ENCODE assay signal across 16 cellular contexts in the genomic region with DNA sequence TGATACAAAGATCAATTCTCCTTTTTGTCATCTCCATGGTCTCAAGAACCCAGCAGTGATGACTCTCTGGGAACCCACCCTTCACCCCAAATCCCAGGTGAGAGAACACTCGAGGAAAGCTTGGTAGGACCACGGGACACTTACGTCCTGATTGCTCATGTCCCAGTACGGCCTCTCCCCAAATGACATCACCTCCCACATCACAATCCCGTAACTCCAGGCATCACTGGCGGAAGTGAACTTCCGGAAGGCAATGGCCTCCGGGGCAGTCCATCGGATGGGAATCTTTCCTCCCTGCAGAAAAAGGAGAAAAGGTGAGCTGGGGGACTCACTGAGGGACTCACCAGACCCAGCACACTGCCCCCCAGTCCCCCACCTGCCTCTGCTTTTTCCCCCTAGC. TPM values are rescaled to one million over a fixed set of nuclear protein-coding genes. Genes with fewer than 3 reads are reported as not detected.
DNase-seq lines count a peak whose midpoint lies in the region; ATAC-seq and TF ChIP-seq lines count a peak whose summit lies in the region.
"Had no signal": no experiment of that assay in that cellular context is flagged by ENCODE, and none has a peak within 500 bp of the region (broad histone marks: within the 10 kb centered on the region; RNA-seq: fewer than 3 reads in every experiment).

No MANE protein-coding gene starts in this region.

- H3K9ac ChIP-seq in smooth muscle cell (ENCODE audit: low read depth): no peak overlapping the region

- in situ Hi-C loops in Panc1 (cut with HindIII; ENCODE audit: low pct_unique_long_range_greater_than_20kb, low sequenced_read_pairs): no loop called here

- H3K27me3 ChIP-seq in Panc1 (ENCODE audit: control insufficient read depth, insufficient read depth, low read length) (no peaks in the 10 kb centered on the region), uterus (no peaks in the 10 kb centered on the region), smooth muscle cell (ENCODE audit: low read depth) (no peaks in the 10 kb centered on the region)
- H3K27me3 ChIP-seq: BE2C had no signal

- H3K36me3 ChIP-seq in Panc1 (ENCODE audit: control insufficient read depth, insufficient read depth, low read length) (no peaks in the 10 kb centered on the region), uterus (no peaks in the 10 kb centered on the region), smooth muscle cell (ENCODE audit: low read depth) (no peaks in the 10 kb centered on the region)
- H3K36me3 ChIP-seq: BE2C had no signal

- no peak for TF ChIP-seq CTCF in Panc1 (IDR thresholded peaks at IDR 0.05)
- TF ChIP-seq CTCF in uterus (IDR thresholded peaks at IDR 0.05): no peak
- TF ChIP-seq CTCF in smooth muscle cell (IDR thresholded peaks at IDR 0.05; ENCODE audit: borderline replicate concordance, insufficient read depth, poor library complexity, severe bottlenecking): no peak

- WGBS in smooth muscle cell (ENCODE audit: low lambda C conversion rate): 95% methylated on average over 9 of the region's 9 CpGs

- H3K27ac ChIP-seq in Panc1 (ENCODE audit: low read length): peak overlapping the region; percentile 51
- H3K27ac ChIP-seq in uterus: peak overlapping the region; percentile 92 to 93
- H3K27ac ChIP-seq in smooth muscle cell (ENCODE audit: low read depth): no peak overlapping the region
- H3K27ac ChIP-seq: C4-2B, HL-60 had no signal

- intact Hi-C loops in Panc1 (cut with micrococcal nuclease; ENCODE audit: unreplicated experiment) (no loop called here), uterus (cut with DNase I; ENCODE audit: low total_unique reads) (no loop called here)

- H3K79me2 ChIP-seq in smooth muscle cell (ENCODE audit: low read depth): no peaks in the 10 kb centered on the region

- DNase-seq in Panc1 (ENCODE audit: low read depth, low spot score) (no peak), dermis blood vessel endothelial cell (peak; percentile 66), lung microvascular endothelial cell (ENCODE audit: low read depth in 2 of 2) (peak; percentile 69 to 71), uterus (no peak), smooth muscle cell (lab: John Stamatoyannopoulos, UW; ENCODE audit: unreplicated experiment) (no peak)
- no peak for DNase-seq in activated CD8-positive, alpha-beta memory T cell treated with anti-CD3 and anti-CD28 coated beads, Interleukin-2, amount 50 U/mL, for 4 hours
- DNase-seq: BE2C; CD4-positive, alpha-beta memory T cell; DMS79 treated with DMSO at 0.1 percent for 48 hours; EL had no signal

- ATAC-seq in Panc1 (no peak), GM19023 (IDR thresholded peaks at IDR 0.05; ENCODE audit: unreplicated experiment) (no peak), HG03159 (IDR thresholded peaks at IDR 0.05; ENCODE audit: unreplicated experiment) (no peak)
- ATAC-seq: HCT116, K562 had no signal

- no TSS peak for BruUV-seq in Panc1 (replicated peaks; lab: Mats Ljungman, UMichigan)

- POLR2A ChIA-PET in Panc1 (lab: Charles Lee): interaction anchor here (0.5 kb wide), 1 partner anchor 42 kb away, joined by 14 read pairs; no protein-coding TSS in a partner anchor

- no peak for TF ChIP-seq POLR2A in uterus (IDR thresholded peaks at IDR 0.05)

- H3F3A ChIP-seq in smooth muscle cell (ENCODE audit: low read depth): peaks cover 17% of the 10 kb centered on the region

- peaks cover 47% of the 10 kb centered on the region for H4K20me1 ChIP-seq in smooth muscle cell (ENCODE audit: low read depth)

- no peak overlapping the region for H3K4me3 ChIP-seq in Panc1 (ENCODE audit: low read depth in 2 of 2, low read length in 2 of 2)
- no peak overlapping the region for H3K4me3 ChIP-seq in uterus
- no peak overlapping the region for H3K4me3 ChIP-seq in smooth muscle cell
- H3K4me3 ChIP-seq: K562 had no signal

- H3K4me1 ChIP-seq in Panc1 (ENCODE audit: control insufficient read depth, insufficient read depth, low read length): peaks cover 40% of the 10 kb centered on the region
- peaks cover 3 to 15% of the 10 kb centered on the region in 2 donors for H3K4me1 ChIP-seq in uterus
- peaks cover 15% of the 10 kb centered on the region for H3K4me1 ChIP-seq in smooth muscle cell (ENCODE audit: low read depth)

- CTCF ChIA-PET in Panc1 (lab: Charles Lee): no interaction called here

- H2AFZ ChIP-seq in smooth muscle cell (ENCODE audit: low read depth): no peak overlapping the region

- H3K4me2 ChIP-seq in smooth muscle cell: no peak overlapping the region

- H3K9me3 ChIP-seq in Panc1 (ENCODE audit: control insufficient read depth, insufficient read depth, low read depth, low read length) (no peaks in the 10 kb centered on the region), uterus (no peaks in the 10 kb centered on the region), smooth muscle cell (replicated peaks; ENCODE audit: low read depth) (no peaks in the 10 kb centered on the region)
- H3K9me3 ChIP-seq: BE2C had no signal

RNA-seq across cellular contexts. Expression of a gene that starts 21.0 kb away (rescaled TPM):
- total RNA-seq in Panc1 (2021; ENCODE audit: unreplicated experiment) (192 TPM), dermis blood vessel endothelial cell (415 and 590 TPM in 2 replicates), lung microvascular endothelial cell (250 and 393 TPM in 2 replicates), uterus (100 to 1,000 TPM in 3 of 4 donors, 10 to 100 TPM in 1; 73.5 to 374 (median 163) TPM), smooth muscle cell (45.4 and 49.4 TPM in 2 replicates)
- 219 TPM for polyA plus RNA-seq in Panc1 (2012; ENCODE audit: insufficient read length)
- 50.5 and 56.3 TPM in 2 replicates for polyA plus RNA-seq in smooth muscle cell

RNA-seq across cellular contexts. Expression of a gene that starts 46.2 kb away (rescaled TPM):
- 31.1 TPM for total RNA-seq in Panc1 (2021; ENCODE audit: unreplicated experiment)
- polyA plus RNA-seq in Panc1 (2012; ENCODE audit: insufficient read length): 37.1 TPM
- total RNA-seq in dermis blood vessel endothelial cell: 37.1 and 39.9 TPM in 2 replicates
- 34.0 and 39.3 TPM in 2 replicates for total RNA-seq in lung microvascular endothelial cell
- 10 to 100 TPM in 3 of 4 donors, 1 to 10 TPM in 1; 9.0 to 36.9 (median 25.9) TPM for total RNA-seq in uterus
- 8.9 and 16.8 TPM in 2 replicates for total RNA-seq in smooth muscle cell
- 12.1 and 17.8 TPM in 2 replicates for polyA plus RNA-seq in smooth muscle cell

Comparison
In these comparisons a context has a peak if more than half of its experiments do, and no peak if none do; other contexts are left out.
1. DNase-seq: peak in dermis blood vessel endothelial cell (single experiment) and lung microvascular endothelial cell (2 of 2); none in Panc1 (single experiment), uterus (0 of 2), smooth muscle cell (single experiment) and activated CD8-positive, alpha-beta memory T cell treated with anti-CD3 and anti-CD28 coated beads, Interleukin-2, amount 50 U/mL, for 4 hours (single experiment).